Comparison of ENCODE assay signal across 1 cellular context in genomic region chr11:113579292-113579940, GRCh38.
TF ChIP-seq lines count a peak whose summit lies in the region.

No MANE protein-coding gene starts in this region.

TF ChIP-seq in H1, 55 proteins besides CTCF, POLR2A, EP300 and RAD21 (continued from another document):
- TF ChIP-seq CHD7 (IDR thresholded peaks at IDR 0.05; ENCODE audit: insufficient replicate concordance, low read length) (no peak), SAP30 (IDR thresholded peaks at IDR 0.05; ENCODE audit: insufficient read depth, insufficient replicate concordance, low read length) (no peak), TAF7 (optimal IDR thresholded peaks at IDR 0.05; ENCODE audit: borderline replicate concordance, low read depth, low read length) (no peak), YY1 (IDR thresholded peaks at IDR 0.05; ENCODE audit: low read depth, low read length) (no peak), CHD1 (IDR thresholded peaks at IDR 0.05; ENCODE audit: low read depth, low read length) (no peak), SUZ12 (IDR thresholded peaks at IDR 0.05; ENCODE audit: low read length) (no peak), EGR1 (IDR thresholded peaks at IDR 0.05; ENCODE audit: borderline replicate concordance, low read depth, low read length) (no peak), MAFK (IDR thresholded peaks at IDR 0.05; ENCODE audit: low read depth, low read length) (no peak), ATF2 (IDR thresholded peaks at IDR 0.05; ENCODE audit: low read length) (no peak), BCL11A (IDR thresholded peaks at IDR 0.05; ENCODE audit: low read depth in 2 of 2, low read length in 2 of 2) (no peak), MAX (IDR thresholded peaks at IDR 0.05) (no peak), JUN (IDR thresholded peaks at IDR 0.05; ENCODE audit: low read depth, low read length) (no peak), FOSL1 (IDR thresholded peaks at IDR 0.05; ENCODE audit: insufficient read depth, low read depth, low read length) (no peak), PHF8 (conservative IDR thresholded peaks at IDR 0.05; ENCODE audit: low read depth, low read length) (no peak)
